Comparison of ENCODE assay signal across 12 cellular contexts in the genomic region with DNA sequence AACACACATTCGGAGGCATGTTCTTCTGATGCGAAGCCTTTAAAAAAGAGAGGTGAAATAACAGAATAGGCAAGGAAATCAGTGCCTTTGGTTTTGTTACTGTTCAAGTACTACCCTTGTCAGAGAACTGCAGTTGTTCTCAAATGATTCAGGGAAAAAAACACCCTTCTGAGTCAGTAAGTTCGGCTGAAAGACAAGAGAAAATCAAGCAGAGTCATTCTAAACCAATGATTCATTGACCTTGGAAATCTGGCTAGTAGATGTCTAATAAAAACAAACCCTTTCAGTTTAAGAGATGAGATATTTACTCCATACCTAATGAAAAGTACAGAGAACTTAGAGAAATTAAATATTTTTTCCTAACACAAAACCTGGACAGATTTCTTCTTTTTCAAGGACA.
DNase-seq lines count a peak whose midpoint lies in the region; ATAC-seq, FAIRE-seq and TF ChIP-seq lines count a peak whose summit lies in the region.
"Had no signal": no experiment of that assay in that cellular context is flagged by ENCODE, and none has a peak within 500 bp of the region (broad histone marks: within the 10 kb centered on the region; RNA-seq: fewer than 3 reads in every experiment).

No MANE protein-coding gene starts in this region.

- no peaks in the 10 kb centered on the region for H3K9me3 ChIP-seq in vagina

- no peaks in the 10 kb centered on the region for H3K36me3 Mint-ChIP-seq in immature natural killer cell
- H3K36me3 Mint-ChIP-seq: brain had no signal

- H3K4me3 Mint-ChIP-seq in immature natural killer cell: no peak overlapping the region
- H3K4me3 Mint-ChIP-seq: brain had no signal

- TF ChIP-seq CTCF in bronchial epithelial cell (IDR thresholded peaks at IDR 0.05; ENCODE audit: insufficient read depth, low read length, severe bottlenecking): no peak
- TF ChIP-seq CTCF in kidney epithelial cell (IDR thresholded peaks at IDR 0.05; ENCODE audit: insufficient read depth, low read length, poor library complexity, severe bottlenecking): no peak
- no peak for TF ChIP-seq CTCF in vagina (IDR thresholded peaks at IDR 0.05)

- no peaks in the 10 kb centered on the region for H3K4me1 Mint-ChIP-seq in immature natural killer cell
- H3K4me1 Mint-ChIP-seq: brain had no signal

- H3K27me3 Mint-ChIP-seq in immature natural killer cell (ENCODE audit: low read depth in 3 of 3): peaks cover 0 to 6% (median 2%) of the 10 kb centered on the region in 3 donors

- H3K27ac Mint-ChIP-seq in immature natural killer cell: no peak overlapping the region

- DNase-seq in activated CD4-positive, CD25-positive, alpha-beta regulatory T cell (lab: John Stamatoyannopoulos, UW): no peak
- peak; percentile 95 for DNase-seq in bronchial epithelial cell (ENCODE audit: low read depth)
- peak; percentile 73 for DNase-seq in kidney epithelial cell (ENCODE audit: low read depth)
- DNase-seq in vagina (ENCODE audit: extremely low spot score in 2 of 2): no peak
- no peak for DNase-seq in activated naive CD4-positive, alpha-beta T cell treated with anti-CD3 and anti-CD28 coated beads, Interleukin-2, amount 50 U/mL, for 16 hours
- DNase-seq in NCI-H2196 (lab: John Stamatoyannopoulos, UW; ENCODE audit: unreplicated experiment): no peak
- no peak for DNase-seq in immature natural killer cell
- DNase-seq: NCI-H2227 treated with DMSO at 0.1 percent for 48 hours had no signal

- H3K4me1 ChIP-seq in vagina: peaks cover 34% of the 10 kb centered on the region

- no peak for TF ChIP-seq POLR2A in vagina (IDR thresholded peaks at IDR 0.05)

- H3K9me3 Mint-ChIP-seq in immature natural killer cell: peaks cover 0 to 6% (median 2%) of the 10 kb centered on the region in 6 donors

- peak; percentile 72 for FAIRE-seq in bronchial epithelial cell (lab: Jason Lieb, UNC)

- peak overlapping the region; percentile 71 for H3K27ac ChIP-seq in vagina
- H3K27ac ChIP-seq: 22Rv1, HL-60 had no signal

- no peaks in the 10 kb centered on the region for H3K27me3 ChIP-seq in bronchial epithelial cell (ENCODE audit: control insufficient read depth, insufficient read depth, low read length)
- no peaks in the 10 kb centered on the region for H3K27me3 ChIP-seq in kidney epithelial cell (ENCODE audit: control insufficient read depth, insufficient read depth, low read length)
- H3K27me3 ChIP-seq in vagina: no peaks in the 10 kb centered on the region

- intact Hi-C loops in vagina (cut with DNase I): no loop called here

- peak; percentile 53 to 55 for ATAC-seq in activated CD4-positive, CD25-positive, alpha-beta regulatory T cell treated with anti-CD3 and anti-CD28 coated beads, Interleukin-2, amount 50 U/mL, for 24 hours

- no peaks in the 10 kb centered on the region for H3K36me3 ChIP-seq in bronchial epithelial cell (ENCODE audit: control insufficient read depth, insufficient read depth, low read length)
- no peaks in the 10 kb centered on the region for H3K36me3 ChIP-seq in kidney epithelial cell (ENCODE audit: control insufficient read depth, insufficient read depth, low read length)
- no peaks in the 10 kb centered on the region for H3K36me3 ChIP-seq in vagina

- H3K4me3 ChIP-seq in bronchial epithelial cell (ENCODE audit: low read depth, low read length) (no peak overlapping the region), kidney epithelial cell (ENCODE audit: low read depth, low read length) (no peak overlapping the region), vagina (no peak overlapping the region)

Comparison
In these comparisons a context has a peak if more than half of its experiments do, and no peak if none do; other contexts are left out.
1. DNase-seq: peak in bronchial epithelial cell (single experiment) and kidney epithelial cell (single experiment); none in activated CD4-positive, CD25-positive, alpha-beta regulatory T cell (0 of 4), vagina (0 of 2), activated naive CD4-positive, alpha-beta T cell treated with anti-CD3 and anti-CD28 coated beads, Interleukin-2, amount 50 U/mL, for 16 hours (single experiment), NCI-H2196 (single experiment) and immature natural killer cell (0 of 3).